In the genomic region with DNA sequence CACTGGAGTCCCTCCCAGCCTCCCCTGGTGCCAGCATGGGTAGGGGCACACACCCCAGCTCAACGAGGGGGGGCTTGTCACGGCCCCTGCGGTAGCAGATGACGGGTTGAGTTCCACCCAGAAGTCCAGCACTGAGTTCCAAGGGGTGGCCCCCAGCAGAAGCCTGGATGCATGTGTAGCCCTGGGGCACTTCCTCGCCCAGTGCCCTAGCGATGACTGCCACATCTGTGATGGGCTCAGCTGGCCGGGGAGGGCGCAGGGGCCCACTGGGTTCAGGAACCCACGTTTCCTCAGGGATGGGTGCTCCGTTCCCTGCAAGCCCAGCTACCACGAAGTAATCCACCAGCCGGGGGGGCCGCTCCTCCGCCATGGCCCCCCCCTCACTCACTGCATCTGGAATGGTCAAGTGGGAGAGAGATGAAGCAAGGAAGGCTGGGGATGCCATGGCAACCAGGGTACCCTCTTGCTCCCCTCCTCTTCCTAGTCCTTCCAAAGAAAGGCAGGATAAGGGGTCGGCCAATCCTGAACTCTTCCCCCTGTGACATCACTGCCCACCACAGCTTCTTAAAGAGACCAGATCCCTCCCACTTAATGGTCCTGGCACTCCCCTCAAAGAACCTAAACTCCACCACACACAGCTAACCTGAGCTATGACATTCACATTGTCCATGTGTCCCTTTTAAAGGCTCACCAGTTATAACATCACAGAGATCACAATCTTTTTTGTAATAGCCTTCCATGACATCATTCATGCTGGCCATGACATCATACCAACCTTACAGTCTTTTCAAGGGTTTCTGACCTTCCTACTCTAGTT, we compare ENCODE assay signal across 9 cellular contexts. TPM values are rescaled to one million over a fixed set of nuclear protein-coding genes. Genes with fewer than 3 reads are reported as not detected.
DNase-seq lines count a peak whose midpoint lies in the region; ATAC-seq, FAIRE-seq and TF ChIP-seq lines count a peak whose summit lies in the region.
"Had no signal": no experiment of that assay in that cellular context is flagged by ENCODE, and none has a peak within 500 bp of the region (broad histone marks: within the 10 kb centered on the region; RNA-seq: fewer than 3 reads in every experiment).

No MANE protein-coding gene starts in this region.

- no peaks in the 10 kb centered on the region for H3K9me3 Mint-ChIP-seq in activated naive CD4-positive, alpha-beta T cell treated with anti-CD3 and anti-CD28 coated beads, Interleukin-2, amount 50 U/mL, for 24 hours
- no peaks in the 10 kb centered on the region for H3K9me3 Mint-ChIP-seq in activated naive CD8-positive, alpha-beta T cell treated with anti-CD3 and anti-CD28 coated beads for 36 hours

- H3K36me3 Mint-ChIP-seq in activated naive CD4-positive, alpha-beta T cell treated with anti-CD3 and anti-CD28 coated beads, Interleukin-2, amount 50 U/mL, for 24 hours: peaks cover 13% of the 10 kb centered on the region
- H3K36me3 Mint-ChIP-seq in activated naive CD8-positive, alpha-beta T cell treated with anti-CD3 and anti-CD28 coated beads for 36 hours: peaks cover 27% of the 10 kb centered on the region

- no peaks in the 10 kb centered on the region for H3K27me3 Mint-ChIP-seq in activated naive CD4-positive, alpha-beta T cell treated with anti-CD3 and anti-CD28 coated beads, Interleukin-2, amount 50 U/mL, for 24 hours
- no peaks in the 10 kb centered on the region for H3K27me3 Mint-ChIP-seq in activated naive CD8-positive, alpha-beta T cell treated with anti-CD3 and anti-CD28 coated beads for 36 hours

- H3K4me1 Mint-ChIP-seq in activated naive CD4-positive, alpha-beta T cell treated with anti-CD3 and anti-CD28 coated beads, Interleukin-2, amount 50 U/mL, for 24 hours: peaks cover 39% of the 10 kb centered on the region
- H3K4me1 Mint-ChIP-seq in activated naive CD8-positive, alpha-beta T cell treated with anti-CD3 and anti-CD28 coated beads for 36 hours: peaks cover 26% of the 10 kb centered on the region

- H3K4me3 ChIP-seq in lung (no peak overlapping the region), upper lobe of right lung (peak overlapping the region; percentile 78)

- H3K27ac ChIP-seq in lung (ENCODE audit: low read depth in 1 of 2, low read length in 1 of 2) (peak overlapping the region; percentile 97 to 99), upper lobe of right lung (peak overlapping the region; percentile 95)

- H3K4me1 ChIP-seq in lung (ENCODE audit: control insufficient read depth in 2 of 2, insufficient read depth in 2 of 2, low read length in 2 of 2): peaks cover 4 to 11% of the 10 kb centered on the region in 2 donors
- peaks cover 23% of the 10 kb centered on the region for H3K4me1 ChIP-seq in upper lobe of right lung

- peak overlapping the region; percentile 95 for H3K27ac Mint-ChIP-seq in activated naive CD4-positive, alpha-beta T cell treated with anti-CD3 and anti-CD28 coated beads, Interleukin-2, amount 50 U/mL, for 24 hours
- H3K27ac Mint-ChIP-seq in activated naive CD8-positive, alpha-beta T cell treated with anti-CD3 and anti-CD28 coated beads for 36 hours: peak overlapping the region; percentile 95

- no peak for FAIRE-seq in urothelium cell line (lab: Jason Lieb, UNC)

- peak overlapping the region; percentile 90 for H3K4me3 Mint-ChIP-seq in activated naive CD4-positive, alpha-beta T cell treated with anti-CD3 and anti-CD28 coated beads, Interleukin-2, amount 50 U/mL, for 24 hours
- peak overlapping the region; percentile 93 for H3K4me3 Mint-ChIP-seq in activated naive CD8-positive, alpha-beta T cell treated with anti-CD3 and anti-CD28 coated beads for 36 hours

- DNase-seq in activated naive CD4-positive, alpha-beta T cell (lab: John Stamatoyannopoulos, UW): no peak
- no peak for DNase-seq in activated naive CD8-positive, alpha-beta T cell treated with anti-CD3 and anti-CD28 coated beads for 36 hours
- DNase-seq in lung (ENCODE audit: low spot score) (no peak), upper lobe of right lung (no peak), middle frontal gyrus (ENCODE audit: extremely low spot score, low spot score) (no peak), NOMO-1 treated with DMSO at 0.1 percent for 48 hours (lab: John Stamatoyannopoulos, UW; ENCODE audit: unreplicated experiment) (no peak), urothelium cell line (ENCODE audit: low spot score) (no peak)
- DNase-seq: NCI-H446 had no signal

- H3K36me3 ChIP-seq in lung (ENCODE audit: control insufficient read depth in 2 of 2, insufficient read depth in 2 of 2, low read length in 2 of 2) (peaks cover 0 to 49% of the 10 kb centered on the region in 2 donors), upper lobe of right lung (peaks cover 58% of the 10 kb centered on the region)

- WGBS in lung, 2 donors: 79 to 81% methylated on average over 15 of the region's 15 CpGs

- TF ChIP-seq CTCF in lung (IDR thresholded peaks at IDR 0.05; ENCODE audit: control extremely low read depth, extremely low read depth) (no peak), upper lobe of right lung (IDR thresholded peaks at IDR 0.05) (no peak)

- no peaks in the 10 kb centered on the region for H3K27me3 ChIP-seq in lung (ENCODE audit: control insufficient read depth, insufficient read depth)
- H3K27me3 ChIP-seq in upper lobe of right lung: no peaks in the 10 kb centered on the region

- no peaks in the 10 kb centered on the region for H3K9me3 ChIP-seq in lung (ENCODE audit: control insufficient read depth in 2 of 2, insufficient read depth in 1 of 2, low read length in 1 of 2)
- H3K9me3 ChIP-seq in upper lobe of right lung: no peaks in the 10 kb centered on the region

- intact Hi-C loops in upper lobe of right lung (cut with DNase I): no loop called here

- ATAC-seq in lung (ENCODE audit: insufficient read depth, low FRiP score) (no peak), upper lobe of right lung (no peak)

RNA-seq across cellular contexts. Expression of gene DENND4B, which starts 2.3 kb away (rescaled TPM):
- total RNA-seq in activated naive CD8-positive, alpha-beta T cell treated with anti-CD3 and anti-CD28 coated beads for 36 hours: 10 to 100 TPM; 90.2 to 91.4 TPM
- 10 to 100 TPM; 40.5 to 84.7 TPM for total RNA-seq in lung
- 10 to 100 TPM; 57.2 to 61.6 TPM for polyA plus RNA-seq in lung
- total RNA-seq in upper lobe of right lung: 83.7 TPM

RNA-seq across cellular contexts. Expression of gene CRTC2, which starts 14.2 kb away (rescaled TPM):
- total RNA-seq in activated naive CD8-positive, alpha-beta T cell treated with anti-CD3 and anti-CD28 coated beads for 36 hours: 10 to 100 TPM; 56.4 to 67.0 TPM
- total RNA-seq in lung (10 to 100 TPM; 17.7 to 48.7 TPM), upper lobe of right lung (52.7 TPM)
- polyA plus RNA-seq in lung: 10 to 100 TPM; 41.9 to 43.2 TPM

RNA-seq across cellular contexts. Expression of gene SLC39A1, which starts 19.1 kb away (rescaled TPM):
- total RNA-seq in activated naive CD8-positive, alpha-beta T cell treated with anti-CD3 and anti-CD28 coated beads for 36 hours: 10 to 100 TPM; 60.6 to 63.1 TPM
- total RNA-seq in lung: 100 to 1,000 TPM in 1 of 2 donors, 10 to 100 TPM in 1; 73.4 to 141 TPM
- polyA plus RNA-seq in lung: 100 to 1,000 TPM; 103 to 247 TPM
- total RNA-seq in upper lobe of right lung: 120 TPM

RNA-seq across cellular contexts. Expression of gene GATAD2B, which starts 21.4 kb away (rescaled TPM):
- 10 to 100 TPM; 49.4 to 53.1 TPM for total RNA-seq in activated naive CD8-positive, alpha-beta T cell treated with anti-CD3 and anti-CD28 coated beads for 36 hours
- 10 to 100 TPM; 20.8 to 41.7 TPM for total RNA-seq in lung
- polyA plus RNA-seq in lung: 1 to 10 TPM; 4.6 to 6.0 TPM
- 55.1 TPM for total RNA-seq in upper lobe of right lung

RNA-seq across cellular contexts. Expression of gene CREB3L4, which starts 23.5 kb away (rescaled TPM):
- 1 to 10 TPM; 6.8 to 7.3 TPM for total RNA-seq in activated naive CD8-positive, alpha-beta T cell treated with anti-CD3 and anti-CD28 coated beads for 36 hours
- total RNA-seq in lung (10 to 100 TPM; 13.6 to 21.8 TPM), upper lobe of right lung (10.5 TPM)
- 10 to 100 TPM in 1 of 2 donors, 1 to 10 TPM in 1; 9.5 to 13.7 TPM for polyA plus RNA-seq in lung
